Comparison of ENCODE assay signal across 30 cellular contexts in genomic region chr9:103904242-103904641, GRCh38.
"Had no signal": no experiment of that assay in that cellular context is flagged by ENCODE, and none has a peak within 500 bp of the region (broad histone marks: within the 10 kb centered on the region; RNA-seq: fewer than 3 reads in every experiment).

No MANE protein-coding gene starts in this region.

- H3K4me3 ChIP-seq: esophagus squamous epithelium, heart right ventricle, ovary, psoas muscle, sigmoid colon, stomach, thyroid gland, vagina had no signal

- H3K9me3 ChIP-seq: esophagus squamous epithelium, heart right ventricle, ovary, psoas muscle, sigmoid colon, stomach, thyroid gland, vagina had no signal

- H3K36me3 ChIP-seq: esophagus squamous epithelium, heart right ventricle, ovary, sigmoid colon, stomach, thyroid gland, vagina had no signal

- H3K27me3 ChIP-seq: esophagus squamous epithelium, heart right ventricle, ovary, sigmoid colon, stomach, thyroid gland, vagina had no signal

- ATAC-seq: effector memory CD8-positive, alpha-beta T cell; heart right ventricle; left colon; left ventricle myocardium superior; naive thymus-derived CD4-positive, alpha-beta T cell; psoas muscle; right cardiac atrium; stimulated activated effector memory CD8-positive, alpha-beta T cell treated with anti-CD3 and anti-CD28 coated beads, Interleukin-12 subunit alpha, Interleukin-12 subunit beta, amount 100 ng/mL, for 72 hours had no signal

- DNase-seq: cortex of kidney; effector memory CD8-positive, alpha-beta T cell; erythroblast; esophagus squamous epithelium; foreskin melanocyte; glutamatergic neuron; heart right ventricle; hippocampal formation; immature natural killer cell; islet precursor cell; kidney glomerular epithelial cell; left colon; left ventricle myocardium superior; mesenchymal stem cell; midbrain; naive thymus-derived CD4-positive, alpha-beta T cell; occipital lobe; ovary; posterior cingulate gyrus; psoas muscle; right cardiac atrium; sigmoid colon; stimulated activated CD4-positive, alpha-beta T cell treated with anti-CD3 and anti-CD28 coated beads, Interleukin-2, amount 100 ng/mL, for 24 hours; stimulated activated CD4-positive, alpha-beta T cell treated with anti-CD3 and anti-CD28 coated beads, Interleukin-4, amount 100 ng/mL, for 24 hours; stimulated activated naive CD4-positive, alpha-beta T cell treated with Interleukin-2 at 50 U/mL for 16 hours; stomach; thyroid gland; trophoblast cell had no signal

- H3K27ac ChIP-seq: esophagus squamous epithelium, heart right ventricle, ovary, psoas muscle, sigmoid colon, stomach, thyroid gland, vagina had no signal

- H3K4me1 ChIP-seq: esophagus squamous epithelium, heart right ventricle, psoas muscle, sigmoid colon, stomach, thyroid gland, vagina had no signal
